28 cellular contexts compared by ENCODE assay signal in the genomic region with DNA sequence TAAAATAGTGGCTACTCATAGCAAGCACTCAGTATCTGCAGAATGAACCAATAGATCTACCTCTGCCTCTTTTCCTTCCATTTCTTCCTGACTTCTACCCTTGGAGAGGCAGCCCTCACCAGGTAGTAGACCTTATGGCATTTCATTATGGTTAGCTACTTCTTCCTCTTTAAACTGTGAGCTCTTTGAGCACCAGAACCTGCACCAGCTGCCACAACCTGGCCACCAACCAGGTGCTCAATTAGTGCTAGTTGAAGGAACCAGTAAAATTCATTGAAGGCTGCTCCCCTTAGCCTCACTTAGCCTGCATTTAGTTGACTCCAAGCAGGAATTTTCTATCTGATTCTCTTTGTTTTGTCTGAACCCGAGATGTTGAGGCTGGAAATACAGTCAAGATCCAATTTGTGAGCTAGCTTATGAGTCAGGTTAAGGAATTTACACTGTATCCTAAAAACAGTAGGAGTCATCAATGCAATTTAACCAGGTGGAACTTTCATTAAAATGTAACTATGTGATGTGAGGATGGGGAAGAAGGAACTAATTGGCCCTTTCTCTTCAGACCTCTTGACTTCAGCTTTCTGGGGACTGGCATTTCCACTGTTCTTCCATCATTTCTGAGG.
DNase-seq lines count a peak whose midpoint lies in the region; ATAC-seq and TF ChIP-seq lines count a peak whose summit lies in the region.
"Had no signal": no experiment of that assay in that cellular context is flagged by ENCODE, and none has a peak within 500 bp of the region (broad histone marks: within the 10 kb centered on the region; RNA-seq: fewer than 3 reads in every experiment).

No MANE protein-coding gene starts in this region.

- no peaks in the 10 kb centered on the region for H4K20me1 ChIP-seq in mammary epithelial cell (ENCODE audit: insufficient read depth, low read length)

- no peak for ATAC-seq in Right ventricle myocardium inferior
- ATAC-seq: activated naive CD4-positive, alpha-beta T cell treated with anti-CD3 and anti-CD28 coated beads, Interleukin-2, amount 50 U/mL, for 72 hours; activated T-helper 17 cell treated with anti-CD3 and anti-CD28 coated beads, Interleukin-2, amount 50 U/mL, for 72 hours; HCT116; naive thymus-derived CD8-positive, alpha-beta T cell; stimulated activated naive CD8-positive, alpha-beta T cell treated with anti-CD3 and anti-CD28 coated beads, Interleukin-15, amount 100 ng/mL, for 72 hours had no signal

- H3K4me3 Mint-ChIP-seq in Caco-2 (ENCODE audit: unreplicated experiment) = no peak overlapping the region
- H3K4me3 Mint-ChIP-seq: activated CD4-positive, alpha-beta memory T cell treated with anti-CD3 and anti-CD28 coated beads for 36 hours; activated T-helper 17 cell treated with anti-CD3 and anti-CD28 coated beads, Interleukin-2, amount 50 U/mL, for 72 hours; B cell; CD8-positive, alpha-beta memory T cell; naive thymus-derived CD8-positive, alpha-beta T cell; stimulated activated naive CD8-positive, alpha-beta T cell treated with anti-CD3 and anti-CD28 coated beads, Interleukin-15, amount 100 ng/mL, for 72 hours had no signal

- dilution Hi-C loops in mammary epithelial cell (cut with HindIII; ENCODE audit: low sequenced_read_pairs) = no loop called here

- H3K27me3 Mint-ChIP-seq in Caco-2 (ENCODE audit: insufficient read depth, unreplicated experiment) = no peaks in the 10 kb centered on the region

- H3K79me2 ChIP-seq in mammary epithelial cell (ENCODE audit: insufficient read depth, low read length) = no peaks in the 10 kb centered on the region

- CTCF ChIA-PET in mammary epithelial cell (lab: Charles Lee; ENCODE audit: low non-redundant PET) = interaction anchor here (0.6 kb wide), 1 partner anchor 34 kb away, joined by 3 read pairs; no protein-coding TSS in a partner anchor
- CTCF ChIA-PET in Caco-2 (lab: Charles Lee) = no interaction called here

- H3K27ac ChIP-seq in mammary epithelial cell (ENCODE audit: insufficient read depth, low read depth, low read length) = peak overlapping the region; percentile 24
- H3K27ac ChIP-seq in breast epithelium = no peak overlapping the region
- no peak overlapping the region for H3K27ac ChIP-seq in coronary artery
- H3K27ac ChIP-seq: PC-9, SJCRH30, vagina had no signal

- H3K27me3 ChIP-seq in mammary epithelial cell (ENCODE audit: insufficient read depth, low read length) = no peaks in the 10 kb centered on the region
- no peaks in the 10 kb centered on the region for H3K27me3 ChIP-seq in breast epithelium
- no peaks in the 10 kb centered on the region for H3K27me3 ChIP-seq in Caco-2 (replicated peaks; ENCODE audit: control insufficient read depth, insufficient read depth, low read length)
- H3K27me3 ChIP-seq: MG63, SJCRH30, vagina had no signal

- peak overlapping the region; percentile 36 for H2AFZ ChIP-seq in mammary epithelial cell (ENCODE audit: low read depth, low read length)
- H2AFZ ChIP-seq: PC-9 had no signal

- H3K9me3 ChIP-seq in mammary epithelial cell (replicated peaks; ENCODE audit: insufficient read depth, low read length) = no peaks in the 10 kb centered on the region
- H3K9me3 ChIP-seq in breast epithelium = no peaks in the 10 kb centered on the region
- H3K9me3 ChIP-seq in Caco-2 = no peaks in the 10 kb centered on the region
- H3K9me3 ChIP-seq: MG63, SJCRH30, vagina had no signal

- H3K4me2 ChIP-seq in mammary epithelial cell (ENCODE audit: insufficient read depth, low read depth, low read length) = no peak overlapping the region
- H3K4me2 ChIP-seq: PC-9 had no signal

- peaks cover 22% of the 10 kb centered on the region for H3K4me1 ChIP-seq in mammary epithelial cell (ENCODE audit: insufficient read depth, low read length)
- H3K4me1 ChIP-seq in breast epithelium = no peaks in the 10 kb centered on the region
- H3K4me1 ChIP-seq in Caco-2 = no peaks in the 10 kb centered on the region
- H3K4me1 ChIP-seq: SJCRH30, vagina had no signal

- H3K36me3 ChIP-seq in mammary epithelial cell (ENCODE audit: insufficient read depth, low read length) = no peaks in the 10 kb centered on the region
- H3K36me3 ChIP-seq in breast epithelium = no peaks in the 10 kb centered on the region
- no peaks in the 10 kb centered on the region for H3K36me3 ChIP-seq in Caco-2 (ENCODE audit: control insufficient read depth, insufficient read depth, low read length)
- H3K36me3 ChIP-seq: MG63, SJCRH30, vagina had no signal

- no peak for TF ChIP-seq POLR2A in breast epithelium (IDR thresholded peaks at IDR 0.05)

- H3K4me3 ChIP-seq in mammary epithelial cell (replicated peaks in 1 of 3; ENCODE audit: insufficient read depth in 1 of 3, low read depth in 2 of 3, low read length in 3 of 3) (no peak overlapping the region), breast epithelium (no peak overlapping the region), fibroblast of mammary gland (ENCODE audit: control insufficient read depth, low read depth, low read length) (no peak overlapping the region), Caco-2 (ENCODE audit: low read depth, low read length) (no peak overlapping the region), coronary artery (no peak overlapping the region)
- H3K4me3 ChIP-seq: MG63, PC-9, SJCRH30, vagina had no signal

- DNase-seq in mammary epithelial cell (peak; percentile 60), breast epithelium (ENCODE audit: low spot score in 2 of 2) (no peak), NCI-H69 (lab: John Stamatoyannopoulos, UW) (peak; percentile 19), fibroblast of mammary gland (ENCODE audit: low read depth) (peak; percentile 50), Caco-2 (no peak), Right ventricle myocardium inferior (ENCODE audit: missing footprints) (no peak), coronary artery (ENCODE audit: low spot score) (no peak), NCI-H2107 treated with DMSO at 0.1 percent for 48 hours (lab: John Stamatoyannopoulos, UW; ENCODE audit: unreplicated experiment) (no peak)
- DNase-seq: activated CD4-positive, alpha-beta memory T cell treated with anti-CD3 and anti-CD28 coated beads for 36 hours; activated CD4-positive, CD25-positive, alpha-beta regulatory T cell treated with anti-CD3 and anti-CD28 coated beads, Interleukin-2, amount 50 U/mL, for 72 hours; aorta; CD8-positive, alpha-beta memory T cell; central memory CD4-positive, alpha-beta T cell; DMS79; KBM-7; MG63; naive thymus-derived CD8-positive, alpha-beta T cell; NCI-H1417 treated with DMSO at 0.1 percent for 48 hours; NCI-H524; NK-92 treated with Interleukin-12 subunit alpha and Interleukin-12 subunit beta, amount 100 ng/mL, for 24 hours; SJCRH30; stimulated activated naive CD8-positive, alpha-beta T cell treated with anti-CD3 and anti-CD28 coated beads, Interleukin-15, amount 100 ng/mL, for 72 hours had no signal

- intact Hi-C loops in mammary epithelial cell (cut with micrococcal nuclease) = no loop called here
- intact Hi-C loops in breast epithelium (cut with DNase I; ENCODE audit: low total_unique reads) = no loop called here
- intact Hi-C loops in Caco-2 (cut with micrococcal nuclease; ENCODE audit: unreplicated experiment) = no loop called here
- intact Hi-C loops in Right ventricle myocardium inferior (cut with DNase I) = no loop called here

- no peak for TF ChIP-seq CTCF in mammary epithelial cell (conservative IDR thresholded peaks at IDR 0.05 in 1 of 2, IDR thresholded peaks at IDR 0.05 in 1 of 2; ENCODE audit: extremely low read depth in 1 of 2, insufficient read depth in 1 of 2, low read depth in 1 of 2, low read length in 2 of 2)
- no peak for TF ChIP-seq CTCF in breast epithelium (IDR thresholded peaks at IDR 0.05)
- no peak for TF ChIP-seq CTCF in fibroblast of mammary gland (conservative IDR thresholded peaks at IDR 0.05; ENCODE audit: control insufficient read depth, insufficient read depth, low read depth, low read length)
- no peak for TF ChIP-seq CTCF in Caco-2 (IDR thresholded peaks at IDR 0.05; ENCODE audit: insufficient read depth in 1 of 2, low read depth in 1 of 2, low read length in 1 of 2, severe bottlenecking in 1 of 2, unreplicated experiment in 1 of 2)
- no peak for TF ChIP-seq CTCF in coronary artery (IDR thresholded peaks at IDR 0.05)

- in situ Hi-C loops in mammary epithelial cell (cut with MboI; ENCODE audit: low sequenced_read_pairs in 2 of 2) = no loop called here

- no peak overlapping the region for H3K9ac ChIP-seq in mammary epithelial cell (ENCODE audit: insufficient read depth, low read length)

- H3K9me3 Mint-ChIP-seq in Caco-2 (ENCODE audit: unreplicated experiment) = no peaks in the 10 kb centered on the region
- H3K9me3 Mint-ChIP-seq: activated CD4-positive, alpha-beta memory T cell treated with anti-CD3 and anti-CD28 coated beads for 36 hours; activated naive CD4-positive, alpha-beta T cell treated with anti-CD3 and anti-CD28 coated beads, Interleukin-2, amount 50 U/mL, for 72 hours; activated T-helper 17 cell treated with anti-CD3 and anti-CD28 coated beads, Interleukin-2, amount 50 U/mL, for 72 hours; stimulated activated naive CD8-positive, alpha-beta T cell treated with anti-CD3 and anti-CD28 coated beads, Interleukin-15, amount 100 ng/mL, for 72 hours had no signal

- H3K4me1 Mint-ChIP-seq in Caco-2 (ENCODE audit: low read depth, unreplicated experiment) = no peaks in the 10 kb centered on the region
- H3K4me1 Mint-ChIP-seq: activated T-helper 17 cell treated with anti-CD3 and anti-CD28 coated beads, Interleukin-2, amount 50 U/mL, for 72 hours; B cell; CD8-positive, alpha-beta memory T cell; naive thymus-derived CD8-positive, alpha-beta T cell; stimulated activated naive CD8-positive, alpha-beta T cell treated with anti-CD3 and anti-CD28 coated beads, Interleukin-15, amount 100 ng/mL, for 72 hours had no signal

- H3K27ac Mint-ChIP-seq in Caco-2 (ENCODE audit: unreplicated experiment) = no peak overlapping the region
- H3K27ac Mint-ChIP-seq: activated CD4-positive, alpha-beta memory T cell treated with anti-CD3 and anti-CD28 coated beads for 36 hours; activated naive CD4-positive, alpha-beta T cell treated with anti-CD3 and anti-CD28 coated beads, Interleukin-2, amount 50 U/mL, for 72 hours; activated T-helper 17 cell treated with anti-CD3 and anti-CD28 coated beads, Interleukin-2, amount 50 U/mL, for 72 hours; B cell; CD8-positive, alpha-beta memory T cell; naive thymus-derived CD8-positive, alpha-beta T cell; stimulated activated naive CD8-positive, alpha-beta T cell treated with anti-CD3 and anti-CD28 coated beads, Interleukin-15, amount 100 ng/mL, for 72 hours had no signal

- POLR2A ChIA-PET in Caco-2 (lab: Charles Lee) = no interaction called here

- H3K36me3 Mint-ChIP-seq in Caco-2 (ENCODE audit: insufficient read depth, unreplicated experiment) = peaks cover 7% of the 10 kb centered on the region
- H3K36me3 Mint-ChIP-seq: activated CD4-positive, alpha-beta memory T cell treated with anti-CD3 and anti-CD28 coated beads for 36 hours; activated naive CD4-positive, alpha-beta T cell treated with anti-CD3 and anti-CD28 coated beads, Interleukin-2, amount 50 U/mL, for 72 hours; CD8-positive, alpha-beta memory T cell; naive thymus-derived CD8-positive, alpha-beta T cell had no signal

- 0% methylated on average over 1 of the region's 1 CpG for WGBS in mammary epithelial cell (ENCODE audit: low coverage, missing lambda C conversion rate)

- BruUV-seq in mammary epithelial cell (replicated peaks; lab: Mats Ljungman, UMichigan) = no TSS peak
- no TSS peak for BruUV-seq in Caco-2 (replicated peaks; lab: Mats Ljungman, UMichigan)

Comparison
In these comparisons a context has a peak if more than half of its experiments do, and no peak if none do; other contexts are left out.
1. DNase-seq: peak in mammary epithelial cell (single experiment), NCI-H69 (single experiment) and fibroblast of mammary gland (single experiment); none in breast epithelium (0 of 2), Caco-2 (0 of 2), Right ventricle myocardium inferior (single experiment), coronary artery (single experiment) and NCI-H2107 treated with DMSO at 0.1 percent for 48 hours (single experiment).